Comparison of ENCODE assay signal across 15 cellular contexts in genomic region chr1:149846600-149847466, GRCh38. TPM values are rescaled to one million over a fixed set of nuclear protein-coding genes. Genes with fewer than 3 reads are reported as not detected.
DNase-seq lines count a peak whose midpoint lies in the region; ATAC-seq and TF ChIP-seq lines count a peak whose summit lies in the region.
"Had no signal": no experiment of that assay in that cellular context is flagged by ENCODE, and none has a peak within 500 bp of the region (broad histone marks: within the 10 kb centered on the region; RNA-seq: fewer than 3 reads in every experiment).

No MANE protein-coding gene starts in this region.

- no peaks in the 10 kb centered on the region for H3F3A ChIP-seq in Loucy (ENCODE audit: low read depth)

- peak overlapping the region; percentile 92 for H3K4me2 ChIP-seq in Loucy (ENCODE audit: low read depth, low read length, poor library complexity, severe bottlenecking)

- H3K27ac Mint-ChIP-seq in activated CD4-positive, alpha-beta T cell treated with anti-CD3 and anti-CD28 coated beads, Interleukin-2, amount 10 ng/mL, durations not matched to agents 7 days and 5 days: peak overlapping the region; percentile 86
- H3K27ac Mint-ChIP-seq in activated naive CD8-positive, alpha-beta T cell treated with anti-CD3 and anti-CD28 coated beads, Interleukin-2, amount 10 ng/mL, durations not matched to agents 7 days and 5 days: peak overlapping the region; percentile 89

- H3K4me3 ChIP-seq in Loucy (ENCODE audit: low read length, poor library complexity, severe bottlenecking): peak overlapping the region; percentile 88
- peak overlapping the region; percentile 0 to 78 for H3K4me3 ChIP-seq in neutrophil (ENCODE audit: low read depth in 1 of 2, low read length in 1 of 2)

- peak overlapping the region; percentile 56 for H3K4me3 Mint-ChIP-seq in activated CD4-positive, alpha-beta T cell treated with anti-CD3 and anti-CD28 coated beads, Interleukin-2, amount 10 ng/mL, durations not matched to agents 7 days and 5 days
- H3K4me3 Mint-ChIP-seq in activated naive CD8-positive, alpha-beta T cell treated with anti-CD3 and anti-CD28 coated beads, Interleukin-2, amount 10 ng/mL, durations not matched to agents 7 days and 5 days: peak overlapping the region; percentile 76

- peaks cover 54% of the 10 kb centered on the region for H3K4me1 Mint-ChIP-seq in activated CD4-positive, alpha-beta T cell treated with anti-CD3 and anti-CD28 coated beads, Interleukin-2, amount 10 ng/mL, durations not matched to agents 7 days and 5 days
- peaks cover 51% of the 10 kb centered on the region for H3K4me1 Mint-ChIP-seq in activated naive CD8-positive, alpha-beta T cell treated with anti-CD3 and anti-CD28 coated beads, Interleukin-2, amount 10 ng/mL, durations not matched to agents 7 days and 5 days

- ATAC-seq in activated naive CD8-positive, alpha-beta T cell treated with anti-CD3 and anti-CD28 coated beads, Interleukin-2, amount 10 ng/mL, durations not matched to agents 7 days and 5 days (ENCODE audit: low read depth): no peak
- ATAC-seq in left lobe of liver: no peak
- ATAC-seq: effector memory CD8-positive, alpha-beta T cell had no signal

- no peak overlapping the region for H2AFZ ChIP-seq in Loucy (ENCODE audit: low read length)

- H3K36me3 ChIP-seq in Loucy (ENCODE audit: insufficient read depth, low read length) (no peaks in the 10 kb centered on the region), neutrophil (peaks cover 27% of the 10 kb centered on the region)

- peaks cover 44% of the 10 kb centered on the region for H4K20me1 ChIP-seq in Loucy (ENCODE audit: insufficient read depth, low read length, poor library complexity, severe bottlenecking)

- H3K9ac ChIP-seq in Loucy (ENCODE audit: low read depth, low read length, poor library complexity, severe bottlenecking): peak overlapping the region; percentile 89

- H3K36me3 Mint-ChIP-seq in activated CD4-positive, alpha-beta T cell treated with anti-CD3 and anti-CD28 coated beads, Interleukin-2, amount 10 ng/mL, durations not matched to agents 7 days and 5 days (ENCODE audit: low read depth): peaks cover 46% of the 10 kb centered on the region
- peaks cover 37% of the 10 kb centered on the region for H3K36me3 Mint-ChIP-seq in activated naive CD8-positive, alpha-beta T cell treated with anti-CD3 and anti-CD28 coated beads, Interleukin-2, amount 10 ng/mL, durations not matched to agents 7 days and 5 days

- H3K4me1 ChIP-seq in Loucy (ENCODE audit: insufficient read depth, low read length, poor library complexity, severe bottlenecking): peaks cover 55% of the 10 kb centered on the region
- H3K4me1 ChIP-seq in neutrophil (ENCODE audit: control insufficient read depth in 1 of 2, insufficient read depth in 1 of 2, low read depth in 1 of 2, low read length in 1 of 2): peaks cover 64 to 68% of the 10 kb centered on the region in 2 experiments

- POLR2A ChIA-PET in activated CD4-positive, alpha-beta T cell treated with anti-CD3 and anti-CD28 coated beads, Interleukin-2, amount 10 ng/mL, durations not matched to agents 7 days and 5 days (lab: Charles Lee): no interaction called here
- POLR2A ChIA-PET in activated naive CD8-positive, alpha-beta T cell treated with anti-CD3 and anti-CD28 coated beads, Interleukin-2, amount 10 ng/mL, durations not matched to agents 7 days and 5 days (lab: Charles Lee): interaction anchor here (8.0 kb wide), 1 partner anchor 39 kb away, joined by 466 read pairs; a partner anchor contains a TSS

- no peaks in the 10 kb centered on the region for H3K9me2 ChIP-seq in Loucy (replicated peaks; ENCODE audit: low read depth, low read length)

- CTCF ChIA-PET in activated CD4-positive, alpha-beta T cell treated with anti-CD3 and anti-CD28 coated beads, Interleukin-2, amount 10 ng/mL, durations not matched to agents 7 days and 5 days (lab: Charles Lee): no interaction called here

- H3K79me2 ChIP-seq in Loucy (ENCODE audit: insufficient read depth, low read length): peaks cover 70% of the 10 kb centered on the region

- TF ChIP-seq CTCF in Loucy (conservative IDR thresholded peaks at IDR 0.05; ENCODE audit: low read length) (no peak), neutrophil (IDR thresholded peaks at IDR 0.05) (no peak)

- H3K27ac ChIP-seq in neutrophil: peak overlapping the region; percentile 92

- H3K9me3 ChIP-seq in Loucy (ENCODE audit: insufficient read depth, low read depth, low read length): no peaks in the 10 kb centered on the region
- no peaks in the 10 kb centered on the region for H3K9me3 ChIP-seq in neutrophil

- DNase-seq in activated CD4-positive, alpha-beta T cell treated with anti-CD3 and anti-CD28 coated beads, Interleukin-2, amount 10 ng/mL, durations not matched to agents 7 days and 5 days: peak; percentile 1
- no peak for DNase-seq in activated CD4-positive, alpha-beta T cell treated with anti-CD3 and anti-CD28 coated beads, Interleukin-2, amount 50 U/mL, for 4 hours
- no peak for DNase-seq in activated naive CD8-positive, alpha-beta T cell treated with anti-CD3 and anti-CD28 coated beads, Interleukin-2, amount 10 ng/mL, durations not matched to agents 7 days and 5 days
- DNase-seq in left lobe of liver (ENCODE audit: low spot score) (no peak), retina (no peak), NCI-H2081 (lab: John Stamatoyannopoulos, UW) (no peak)
- DNase-seq: ACHN; activated CD4-positive, CD25-positive, alpha-beta regulatory T cell; amniotic stem cell; effector memory CD8-positive, alpha-beta T cell; GOT3; hippocampal formation; NCI-H1694 treated with DMSO at 0.1 percent for 48 hours had no signal

- no peaks in the 10 kb centered on the region for H3K27me3 Mint-ChIP-seq in activated CD4-positive, alpha-beta T cell treated with anti-CD3 and anti-CD28 coated beads, Interleukin-2, amount 10 ng/mL, durations not matched to agents 7 days and 5 days
- H3K27me3 Mint-ChIP-seq in activated naive CD8-positive, alpha-beta T cell treated with anti-CD3 and anti-CD28 coated beads, Interleukin-2, amount 10 ng/mL, durations not matched to agents 7 days and 5 days: no peaks in the 10 kb centered on the region
- H3K27me3 Mint-ChIP-seq: effector memory CD8-positive, alpha-beta T cell had no signal

- no peaks in the 10 kb centered on the region for H3K9me3 Mint-ChIP-seq in activated CD4-positive, alpha-beta T cell treated with anti-CD3 and anti-CD28 coated beads, Interleukin-2, amount 10 ng/mL, durations not matched to agents 7 days and 5 days
- H3K9me3 Mint-ChIP-seq in activated naive CD8-positive, alpha-beta T cell treated with anti-CD3 and anti-CD28 coated beads, Interleukin-2, amount 10 ng/mL, durations not matched to agents 7 days and 5 days: no peaks in the 10 kb centered on the region
- H3K9me3 Mint-ChIP-seq: effector memory CD8-positive, alpha-beta T cell had no signal

- H3K27me3 ChIP-seq in Loucy (ENCODE audit: insufficient read depth, low read length, poor library complexity, severe bottlenecking): no peaks in the 10 kb centered on the region
- H3K27me3 ChIP-seq in neutrophil: no peaks in the 10 kb centered on the region

RNA-seq across cellular contexts. Expression of gene BOLA1, which starts 52.5 kb away (rescaled TPM):
- 10 to 100 TPM; 20.3 to 20.6 TPM for total RNA-seq in activated CD4-positive, alpha-beta T cell treated with anti-CD3 and anti-CD28 coated beads, Interleukin-2, amount 10 ng/mL, durations not matched to agents 7 days and 5 days
- 10 to 100 TPM; 23.7 to 25.4 TPM for total RNA-seq in activated naive CD8-positive, alpha-beta T cell treated with anti-CD3 and anti-CD28 coated beads, Interleukin-2, amount 10 ng/mL, durations not matched to agents 7 days and 5 days
- 13.8 TPM for total RNA-seq in left lobe of liver
